Comparison of ENCODE assay signal across 9 cellular contexts in genomic region chr17:82231312-82231561, GRCh38. TPM values are rescaled to one million over a fixed set of nuclear protein-coding genes. Genes with fewer than 3 reads are reported as not detected.
A peak's percentile ranks its signal among the peaks of the same experiment; 100 is the strongest.
DNase-seq lines count a peak whose midpoint lies in the region; ATAC-seq, FAIRE-seq and TF ChIP-seq lines count a peak whose summit lies in the region.
"Had no signal": no experiment of that assay in that cellular context is flagged by ENCODE, and none has a peak within 500 bp of the region (broad histone marks: within the 10 kb centered on the region; RNA-seq: fewer than 3 reads in every experiment).

No MANE protein-coding gene starts in this region.

- peak overlapping the region; percentile 96 for H3K4me2 ChIP-seq in A549

- POLR2A ChIA-PET in A549 (lab: Yijun Ruan, JAX), result interaction anchor here (1.0 to 1.4 kb wide), 3 partner anchors 11 to 61 kb away, joined by 3 to 7 read pairs (median 4); no protein-coding TSS in a partner anchor

- CTCF ChIA-PET in A549 (lab: Yijun Ruan, JAX), result interaction anchor here (1.0 to 17.6 kb wide), 6 partner anchors 11 to 95 kb away, joined by 3 to 289 read pairs (median 12); partner anchors contain the start of gene SECTM1

- H3K27me3 ChIP-seq in colonic mucosa, result no peaks in the 10 kb centered on the region

- 2% methylated on average over 9 of the region's 18 CpGs for WGBS in A549 (ENCODE audit: missing lambda C conversion rate)

- FAIRE-seq in A549 (lab: Jason Lieb, UNC), result no peak
- FAIRE-seq in RCC 7860 (lab: Jason Lieb, UNC), result no peak

- peak overlapping the region; percentile 53 for H3K4me3 Mint-ChIP-seq in mesothelial cell of epicardium

- H3K4me3 ChIP-seq in A549 (peak overlapping the region; percentile 65), colonic mucosa (peak overlapping the region; percentile 64)

- TF ChIP-seq EP300 in A549 (IDR thresholded peaks at IDR 0.05), result no peak

- ATAC-seq in A549 (peak; percentile 30 to 60), HG03066 (IDR thresholded peaks at IDR 0.05; ENCODE audit: low read depth, unreplicated experiment) (peak; percentile 7), GM21717 (IDR thresholded peaks at IDR 0.05; ENCODE audit: unreplicated experiment) (no peak), HG03565 (IDR thresholded peaks at IDR 0.05; ENCODE audit: unreplicated experiment) (no peak)

- intact Hi-C loops in colonic mucosa (cut with DNase I), result no loop called here

- no peaks in the 10 kb centered on the region for H3K36me3 Mint-ChIP-seq in mesothelial cell of epicardium

- TF ChIP-seq POLR2A in A549 (IDR thresholded peaks at IDR 0.05; ENCODE audit: low read length), result no peak

- H3K27me3 Mint-ChIP-seq in mesothelial cell of epicardium (ENCODE audit: low read depth), result peaks cover 14% of the 10 kb centered on the region

- H3K9me3 Mint-ChIP-seq in mesothelial cell of epicardium, result no peaks in the 10 kb centered on the region

- TF ChIP-seq RAD21 in A549 (conservative IDR thresholded peaks at IDR 0.05 in 1 of 2, IDR thresholded peaks at IDR 0.05 in 1 of 2), result no peak

- no peaks in the 10 kb centered on the region for H3K36me3 ChIP-seq in colonic mucosa

- H3K27ac Mint-ChIP-seq in mesothelial cell of epicardium, result no peak overlapping the region

- H3K4me1 Mint-ChIP-seq in mesothelial cell of epicardium, result peaks cover 19% of the 10 kb centered on the region

- H3K9me3 ChIP-seq in A549 (no peaks in the 10 kb centered on the region), colonic mucosa (no peaks in the 10 kb centered on the region)

- no peak for TF ChIP-seq CTCF in A549 (IDR thresholded peaks at IDR 0.05)
- no peak for TF ChIP-seq CTCF in colonic mucosa (IDR thresholded peaks at IDR 0.05)
- TF ChIP-seq CTCF in mesothelial cell of epicardium (IDR thresholded peaks at IDR 0.05; ENCODE audit: unreplicated experiment), result no peak

- peak overlapping the region; percentile 81 to 85 for H3K9ac ChIP-seq in colonic mucosa (ENCODE audit: low read depth in 2 of 2, low read length in 2 of 2)

- DNase-seq in A549 (ENCODE audit: low read depth in 1 of 2, low spot score in 1 of 2), result no peak
- no peak for DNase-seq in colonic mucosa
- DNase-seq in mesothelial cell of epicardium (ENCODE audit: low spot score in 2 of 2, unreplicated experiment in 2 of 2), result no peak
- no peak for DNase-seq in RCC 7860 (ENCODE audit: low spot score)
- DNase-seq in activated T-cell treated with anti-CD3 and anti-CD28 coated beads for 4 hours, result no peak
- DNase-seq: NCI-H446 had no signal

- H3K27ac ChIP-seq in A549 (peak overlapping the region; percentile 95 to 99), colonic mucosa (peak overlapping the region; percentile 98)

- H3K4me1 ChIP-seq in A549 (peaks cover 54% of the 10 kb centered on the region), colonic mucosa (peaks cover 17% of the 10 kb centered on the region)

TF ChIP-seq in A549, 52 proteins besides CTCF, POLR2A, EP300 and RAD21:
- TF ChIP-seq SREBF2 (IDR thresholded peaks at IDR 0.05) (no peak), PHF8 (IDR thresholded peaks at IDR 0.05; ENCODE audit: borderline replicate concordance, low read depth) (no peak), EHF (CRISPR knock-in tag; IDR thresholded peaks at IDR 0.05) (no peak)

RNA-seq across cellular contexts. Expression of gene SLC16A3, which starts 2.4 kb away (rescaled TPM):
- polyA plus RNA-seq in A549 (2011; rRNA removed) (28.6 and 40.0 TPM in 2 replicates), A549 (2017; fragmentation: RNase III; extraction: RNeasy Plus Mini Kit Qiagen cat#74134 plus additional on column Dnase treatment) (77.9 to 97.7 TPM (median 90.9 TPM) in 3 replicates)
- 53.6 and 113 TPM in 2 replicates for polyA plus RNA-seq in A549 (2012; cell fraction: cytosol; rRNA removed)
- polyA plus RNA-seq in A549 (2012; cell fraction: nucleus; rRNA removed), result 108 and 156 TPM in 2 replicates
- 31.5 TPM in 2 replicates for polyA minus RNA-seq in A549 (2011; rRNA and poly(A)+ RNA removed)
- total RNA-seq in colonic mucosa (100 to 1,000 TPM; 148 to 298 TPM), mesothelial cell of epicardium (62.0 to 68.8 TPM (median 67.3 TPM) in 3 replicates)

RNA-seq across cellular contexts. Expression of gene CCDC57, which starts 18.6 kb away (rescaled TPM):
- polyA plus RNA-seq in A549 (2011; rRNA removed) (16.6 and 18.5 TPM in 2 replicates), A549 (2017; fragmentation: RNase III; extraction: RNeasy Plus Mini Kit Qiagen cat#74134 plus additional on column Dnase treatment) (18.2 to 22.1 TPM (median 18.9 TPM) in 3 replicates)
- polyA plus RNA-seq in A549 (2012; cell fraction: cytosol; rRNA removed), result 24.3 and 29.0 TPM in 2 replicates
- 200 and 241 TPM in 2 replicates for polyA plus RNA-seq in A549 (2012; cell fraction: nucleus; rRNA removed)
- 22.3 and 26.3 TPM in 2 replicates for polyA minus RNA-seq in A549 (2011; rRNA and poly(A)+ RNA removed)
- total RNA-seq in colonic mucosa (10 to 100 TPM; 24.5 to 46.1 TPM), mesothelial cell of epicardium (90.4 to 92.1 TPM (median 91.5 TPM) in 3 replicates)

RNA-seq across cellular contexts. Expression of gene CSNK1D, which starts 42.3 kb away (rescaled TPM):
- polyA plus RNA-seq in A549 (2011; rRNA removed) (130 and 139 TPM in 2 replicates), A549 (2017; fragmentation: RNase III; extraction: RNeasy Plus Mini Kit Qiagen cat#74134 plus additional on column Dnase treatment) (151 to 173 TPM (median 163 TPM) in 3 replicates)
- 182 and 192 TPM in 2 replicates for polyA plus RNA-seq in A549 (2012; cell fraction: cytosol; rRNA removed)
- polyA plus RNA-seq in A549 (2012; cell fraction: nucleus; rRNA removed), result 734 and 786 TPM in 2 replicates
- polyA minus RNA-seq in A549 (2011; rRNA and poly(A)+ RNA removed), result 105 and 128 TPM in 2 replicates
- total RNA-seq in colonic mucosa (100 to 1,000 TPM; 136 to 138 TPM), mesothelial cell of epicardium (202 to 212 TPM (median 204 TPM) in 3 replicates)

Comparison
In these comparisons a context has a peak if more than half of its experiments do, and no peak if none do; other contexts are left out.
1. ATAC-seq: peak in A549 (2 of 2) and HG03066 (single experiment); none in GM21717 (single experiment) and HG03565 (single experiment).